8 cellular contexts compared by ENCODE assay signal in the genomic region with DNA sequence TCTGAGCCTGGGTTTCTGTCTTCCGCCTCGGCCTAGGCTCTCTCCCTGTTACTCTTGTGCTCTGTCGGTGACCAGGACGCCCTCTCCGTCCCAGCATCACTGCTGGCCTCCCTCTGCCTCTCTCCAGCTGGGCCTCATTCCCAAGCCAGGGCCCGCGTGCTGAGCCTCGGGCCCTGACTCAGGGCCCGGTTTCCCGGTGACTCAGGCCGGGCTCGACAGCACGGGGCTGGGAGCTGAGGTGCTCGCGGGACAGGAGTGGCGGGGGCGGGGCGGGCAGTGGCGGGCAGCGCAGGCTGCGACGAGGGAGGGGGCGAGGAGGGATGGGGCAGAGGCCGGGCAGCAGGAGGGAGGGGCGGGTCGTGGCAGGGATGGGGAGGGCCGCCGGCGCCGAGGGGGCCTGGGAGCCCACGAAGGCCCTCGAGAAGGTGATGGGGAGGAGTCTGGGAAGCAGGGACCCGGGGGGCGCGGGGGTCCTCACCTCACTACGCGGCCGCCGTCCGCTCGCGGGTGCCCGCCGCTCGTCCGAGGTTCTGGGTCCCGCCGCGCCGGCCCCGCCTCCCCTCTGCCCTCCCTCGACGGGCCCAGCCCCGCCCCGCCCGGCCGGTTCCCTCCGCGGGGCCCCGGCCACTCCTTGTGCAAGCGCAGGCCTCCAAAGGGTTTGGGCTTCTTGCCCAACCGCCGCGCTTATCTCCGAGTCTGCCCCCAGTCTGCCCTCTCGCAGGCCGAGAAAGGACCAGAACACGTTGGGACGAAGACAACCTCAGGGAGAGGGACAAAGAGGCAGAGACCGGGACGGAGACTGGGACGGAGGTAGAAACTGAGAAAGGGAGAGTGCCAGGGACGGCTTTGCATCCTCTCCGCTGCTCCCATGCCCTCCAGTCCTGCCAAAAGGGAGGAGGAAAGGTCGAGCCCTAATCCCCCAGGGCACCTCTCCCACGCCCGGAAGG. TPM values are rescaled to one million over a fixed set of nuclear protein-coding genes. Genes with fewer than 3 reads are reported as not detected.
DNase-seq lines count a peak whose midpoint lies in the region; ATAC-seq, FAIRE-seq and TF ChIP-seq lines count a peak whose summit lies in the region.

A gene with protein sequence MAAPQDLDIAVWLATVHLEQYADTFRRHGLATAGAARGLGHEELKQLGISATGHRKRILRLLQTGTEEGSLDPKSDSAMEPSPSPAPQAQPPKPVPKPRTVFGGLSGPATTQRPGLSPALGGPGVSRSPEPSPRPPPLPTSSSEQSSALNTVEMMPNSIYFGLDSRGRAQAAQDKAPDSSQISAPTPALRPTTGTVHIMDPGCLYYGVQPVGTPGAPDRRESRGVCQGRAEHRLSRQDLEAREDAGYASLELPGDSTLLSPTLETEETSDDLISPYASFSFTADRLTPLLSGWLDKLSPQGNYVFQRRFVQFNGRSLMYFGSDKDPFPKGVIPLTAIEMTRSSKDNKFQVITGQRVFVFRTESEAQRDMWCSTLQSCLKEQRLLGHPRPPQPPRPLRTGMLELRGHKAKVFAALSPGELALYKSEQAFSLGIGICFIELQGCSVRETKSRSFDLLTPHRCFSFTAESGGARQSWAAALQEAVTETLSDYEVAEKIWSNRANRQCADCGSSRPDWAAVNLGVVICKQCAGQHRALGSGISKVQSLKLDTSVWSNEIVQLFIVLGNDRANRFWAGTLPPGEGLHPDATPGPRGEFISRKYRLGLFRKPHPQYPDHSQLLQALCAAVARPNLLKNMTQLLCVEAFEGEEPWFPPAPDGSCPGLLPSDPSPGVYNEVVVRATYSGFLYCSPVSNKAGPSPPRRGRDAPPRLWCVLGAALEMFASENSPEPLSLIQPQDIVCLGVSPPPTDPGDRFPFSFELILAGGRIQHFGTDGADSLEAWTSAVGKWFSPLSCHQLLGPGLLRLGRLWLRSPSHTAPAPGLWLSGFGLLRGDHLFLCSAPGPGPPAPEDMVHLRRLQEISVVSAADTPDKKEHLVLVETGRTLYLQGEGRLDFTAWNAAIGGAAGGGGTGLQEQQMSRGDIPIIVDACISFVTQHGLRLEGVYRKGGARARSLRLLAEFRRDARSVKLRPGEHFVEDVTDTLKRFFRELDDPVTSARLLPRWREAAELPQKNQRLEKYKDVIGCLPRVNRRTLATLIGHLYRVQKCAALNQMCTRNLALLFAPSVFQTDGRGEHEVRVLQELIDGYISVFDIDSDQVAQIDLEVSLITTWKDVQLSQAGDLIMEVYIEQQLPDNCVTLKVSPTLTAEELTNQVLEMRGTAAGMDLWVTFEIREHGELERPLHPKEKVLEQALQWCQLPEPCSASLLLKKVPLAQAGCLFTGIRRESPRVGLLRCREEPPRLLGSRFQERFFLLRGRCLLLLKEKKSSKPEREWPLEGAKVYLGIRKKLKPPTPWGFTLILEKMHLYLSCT (N-terminal part only) (minus strand): TSS at position 536 of the 947 bp plus-strand sequence. CDS start 1,744 bp downstream, outside the sequence.

- FAIRE-seq in GM19239 (lab: Jason Lieb, UNC): no peak

- ATAC-seq in HG02759 (IDR thresholded peaks at IDR 0.05; ENCODE audit: unreplicated experiment) (peak; percentile 59), body of pancreas (peak; percentile 84), right cardiac atrium (peak; percentile 89 to 93)

- POLR2A ChIA-PET in AG04449 (lab: Yijun Ruan, JAX): interaction anchor here (1.2 kb wide), 1 partner anchor 13 kb away, joined by 6 read pairs; no protein-coding TSS in a partner anchor

- 10 to 25% methylated on average over 23 to 61 of the region's 77 CpGs for WGBS in body of pancreas, 2 donors
- WGBS in right cardiac atrium: 4% methylated on average over 77 of the region's 77 CpGs

- intact Hi-C loops in body of pancreas (cut with DNase I) (no loop called here), right cardiac atrium (cut with DNase I) (loop anchor here in 1 of 4 donors (5.0 kb wide), 1 partner anchor 270 kb away; no protein-coding TSS in a partner anchor)

- CTCF ChIA-PET in AG04449 (lab: Yijun Ruan, JAX): interaction anchor here (1.2 to 6.2 kb wide), 8 partner anchors 11 to 287 kb away, joined by 3 to 74 read pairs (median 14); partner anchors contain the start of genes DELE1 and RNF14

- peak; percentile 37 for DNase-seq in AG04449 (ENCODE audit: low read depth, low spot score)
- DNase-seq in body of pancreas: peak; percentile 62 to 84 (median 79)
- DNase-seq in right cardiac atrium: peak; percentile 94 to 97 (median 96)
- peak; percentile 30 for DNase-seq in progenitor cell of endocrine pancreas (ENCODE audit: low spot score, unreplicated experiment)
- no peak for DNase-seq in G401 (ENCODE audit: low spot score)
- DNase-seq in GM19239 (ENCODE audit: insufficient read length, low spot score): no peak

- H3K4me1 ChIP-seq in body of pancreas: peaks cover 13% of the 10 kb centered on the region
- H3K4me1 ChIP-seq in right cardiac atrium (ENCODE audit: control insufficient read depth, insufficient read depth, low read length): no peaks in the 10 kb centered on the region

- TF ChIP-seq CTCF in AG04449 (IDR thresholded peaks at IDR 0.05; ENCODE audit: insufficient read depth, low read length, missing control alignments) (no peak), body of pancreas (IDR thresholded peaks at IDR 0.05) (no peak), progenitor cell of endocrine pancreas (IDR thresholded peaks at IDR 0.05; ENCODE audit: unreplicated experiment) (no peak)

- H3K4me3 ChIP-seq in AG04449 (ENCODE audit: low read depth, low read length) (peak within 1 kb of the TSS; percentile 58), body of pancreas (no peak within 1 kb of the TSS), right cardiac atrium (ENCODE audit: low read length) (peak within 1 kb of the TSS; percentile 58)

- H3K9me3 Mint-ChIP-seq in T-helper 1 cell treated with Interleukin-12 subunit alpha and Interleukin-12 subunit beta and Interleukin-4 antibody, amounts not matched to agents 30 μg/mL and 1 μg/mL, for 36 hours: no peaks in the 10 kb centered on the region
- H3K9me3 Mint-ChIP-seq in progenitor cell of endocrine pancreas (ENCODE audit: low read depth): no peaks in the 10 kb centered on the region

- peaks cover 27% of the 10 kb centered on the region for H3K4me1 Mint-ChIP-seq in T-helper 1 cell treated with Interleukin-12 subunit alpha and Interleukin-12 subunit beta and Interleukin-4 antibody, amounts not matched to agents 30 μg/mL and 1 μg/mL, for 36 hours (ENCODE audit: low read depth)
- peaks cover 5% of the 10 kb centered on the region for H3K4me1 Mint-ChIP-seq in progenitor cell of endocrine pancreas (ENCODE audit: low read depth)

- in situ Hi-C loops in G401 (cut with HindIII; ENCODE audit: low sequenced_read_pairs): no loop called here

- no peaks in the 10 kb centered on the region for H3K9me3 ChIP-seq in body of pancreas
- H3K9me3 ChIP-seq in right cardiac atrium (ENCODE audit: control insufficient read depth, low read length): no peaks in the 10 kb centered on the region

- peak within 1 kb of the TSS; percentile 70 for H3K27ac Mint-ChIP-seq in T-helper 1 cell treated with Interleukin-12 subunit alpha and Interleukin-12 subunit beta and Interleukin-4 antibody, amounts not matched to agents 30 μg/mL and 1 μg/mL, for 36 hours
- peak within 1 kb of the TSS; percentile 16 for H3K27ac Mint-ChIP-seq in progenitor cell of endocrine pancreas

- TF ChIP-seq POLR2A in body of pancreas (IDR thresholded peaks at IDR 0.05): no peak

- H3K27ac ChIP-seq in body of pancreas (peak within 1 kb of the TSS in 3 of 4 donors; percentile 37 to 62 (median 40)), right cardiac atrium (ENCODE audit: low read length) (peak within 1 kb of the TSS; percentile 42)

- H3K4me3 Mint-ChIP-seq in T-helper 1 cell treated with Interleukin-12 subunit alpha and Interleukin-12 subunit beta and Interleukin-4 antibody, amounts not matched to agents 30 μg/mL and 1 μg/mL, for 36 hours: peak within 1 kb of the TSS; percentile 78
- peak within 1 kb of the TSS; percentile 41 for H3K4me3 Mint-ChIP-seq in progenitor cell of endocrine pancreas (ENCODE audit: low read depth)

- H3K36me3 ChIP-seq in body of pancreas (replicated peaks in 1 of 2; ENCODE audit: insufficient read depth in 1 of 2, low read depth in 2 of 2): no peaks in the 10 kb centered on the region

- no peaks in the 10 kb centered on the region for H3K27me3 Mint-ChIP-seq in T-helper 1 cell treated with Interleukin-12 subunit alpha and Interleukin-12 subunit beta and Interleukin-4 antibody, amounts not matched to agents 30 μg/mL and 1 μg/mL, for 36 hours (ENCODE audit: low read depth)
- peaks cover 28% of the 10 kb centered on the region for H3K27me3 Mint-ChIP-seq in progenitor cell of endocrine pancreas

- H3K36me3 Mint-ChIP-seq in T-helper 1 cell treated with Interleukin-12 subunit alpha and Interleukin-12 subunit beta and Interleukin-4 antibody, amounts not matched to agents 30 μg/mL and 1 μg/mL, for 36 hours (ENCODE audit: low read depth): peaks cover 8% of the 10 kb centered on the region
- peaks cover 2% of the 10 kb centered on the region for H3K36me3 Mint-ChIP-seq in progenitor cell of endocrine pancreas (ENCODE audit: insufficient read depth)

- H3K27me3 ChIP-seq in body of pancreas (no peaks in the 10 kb centered on the region), right cardiac atrium (ENCODE audit: control insufficient read depth, insufficient read depth) (no peaks in the 10 kb centered on the region)

RNA-seq across cellular contexts. Expression of the gene that starts here (rescaled TPM):
- total RNA-seq in body of pancreas: 1 to 10 TPM; 3.9 to 4.6 TPM
- 10 to 100 TPM; 13.6 to 18.8 (median 17.4) TPM for total RNA-seq in right cardiac atrium
- polyA plus RNA-seq in right cardiac atrium: 12.4 TPM
- 6.2 and 6.4 TPM in 2 replicates for total RNA-seq in progenitor cell of endocrine pancreas
- total RNA-seq in G401 (2014; rRNA removed; shearing (Covaris generic)): not detected in 2 replicates

Comparison
In these comparisons a context has a peak if more than half of its experiments do, and no peak if none do; other contexts are left out.
1. DNase-seq: peak in AG04449 (single experiment), body of pancreas (4 of 4), right cardiac atrium (3 of 3) and progenitor cell of endocrine pancreas (single experiment); none in G401 (single experiment) and GM19239 (single experiment).
2. H3K4me3 ChIP-seq: peak in AG04449 (single experiment) and right cardiac atrium (single experiment); none in body of pancreas (0 of 2).
3. Peak in every context shown above with its lines, with median percentiles within 50 percentile points of each other: ATAC-seq.